Comparison of ENCODE assay signal across 8 cellular contexts in the genomic region with DNA sequence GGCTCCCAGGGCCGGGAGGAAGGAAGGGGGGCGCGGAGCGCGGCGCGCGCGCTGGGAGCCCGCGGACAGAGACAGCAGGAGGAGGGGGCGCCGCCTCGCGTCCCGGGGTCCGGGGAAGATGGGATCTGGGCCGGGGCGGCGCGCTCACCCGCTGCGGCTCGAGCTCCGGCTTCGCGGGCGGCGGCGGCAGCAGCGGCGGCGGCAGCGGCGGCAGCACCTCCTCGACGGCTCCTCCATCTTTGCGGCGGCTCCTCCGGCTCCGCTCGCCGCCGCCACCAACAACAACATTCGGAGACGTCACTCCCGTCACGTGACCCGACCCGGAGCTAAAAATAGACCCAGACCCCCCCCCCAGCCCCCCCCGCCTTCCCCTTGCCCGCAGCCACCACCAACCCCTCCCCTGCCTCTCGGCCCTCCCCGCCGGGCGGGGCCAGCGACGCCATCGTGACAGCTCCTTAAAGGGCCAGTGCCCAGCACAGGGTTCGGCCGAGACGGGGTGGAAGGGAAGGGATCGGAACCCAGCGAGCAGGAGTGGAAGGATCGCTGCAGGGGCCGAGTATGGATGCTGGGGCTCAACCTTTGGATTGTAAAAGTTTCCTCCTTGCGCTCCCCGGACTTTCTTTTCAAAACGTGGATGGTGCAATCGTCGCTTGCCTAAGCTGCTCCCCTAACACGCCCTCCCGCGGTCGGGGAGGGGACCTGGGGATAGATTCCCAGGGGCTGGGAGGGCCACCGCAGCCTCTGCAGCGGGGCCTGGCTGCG. TPM values are rescaled to one million over a fixed set of nuclear protein-coding genes. Genes with fewer than 3 reads are reported as not detected.
DNase-seq lines count a peak whose midpoint lies in the region; ATAC-seq and TF ChIP-seq lines count a peak whose summit lies in the region.

TSS of gene HDAC5 (minus strand) at position 286 of the 762 bp plus-strand sequence. CDS start 6,126 bp downstream, outside the sequence.

- H3K27me3 Mint-ChIP-seq in activated CD4-positive, alpha-beta T cell treated with anti-CD3 and anti-CD28 coated beads, Interleukin-2, amount 10 ng/mL, durations not matched to agents 24 days and 14 days = peaks cover 2% of the 10 kb centered on the region

- peaks cover 24% of the 10 kb centered on the region for H3K4me1 Mint-ChIP-seq in activated CD4-positive, alpha-beta T cell treated with anti-CD3 and anti-CD28 coated beads, Interleukin-2, amount 10 ng/mL, durations not matched to agents 24 days and 14 days

- no peaks in the 10 kb centered on the region for H3K9me3 ChIP-seq in colonic mucosa

- H3K27ac Mint-ChIP-seq in activated CD4-positive, alpha-beta T cell treated with anti-CD3 and anti-CD28 coated beads, Interleukin-2, amount 10 ng/mL, durations not matched to agents 24 days and 14 days = peak within 1 kb of the TSS; percentile 97

- intact Hi-C loops in activated CD4-positive, alpha-beta T cell treated with anti-CD3 and anti-CD28 coated beads, Interleukin-2, amount 10 ng/mL, durations not matched to agents 24 days and 14 days (cut with micrococcal nuclease) = loop anchor here (1.0 kb wide), 3 partner anchors 18 to 63 kb away; partner anchors contain the start of genes G6PC3, HROB and TMUB2
- intact Hi-C loops in colonic mucosa (cut with DNase I) = no loop called here

- peak within 1 kb of the TSS; percentile 84 for H3K4me3 ChIP-seq in colonic mucosa

- peak within 1 kb of the TSS; percentile 78 for H3K27ac ChIP-seq in colonic mucosa

- no peaks in the 10 kb centered on the region for H3K27me3 ChIP-seq in colonic mucosa

- DNase-seq in C1 segment of cervical spinal cord (lab: John Stamatoyannopoulos, UW) = peak; percentile 91 to 98 (median 94)
- DNase-seq in NCI-H526 (lab: John Stamatoyannopoulos, UW) = peak; percentile 91 to 98
- DNase-seq in activated CD4-positive, alpha-beta T cell treated with anti-CD3 and anti-CD28 coated beads, Interleukin-2, amount 10 ng/mL, durations not matched to agents 24 days and 14 days = peak; percentile 99
- DNase-seq in colonic mucosa = peak; percentile 96
- peak; percentile 98 for DNase-seq in left kidney (ENCODE audit: low read depth, low spot score)
- DNase-seq in stimulated activated CD4-positive, alpha-beta T cell treated with anti-CD3 and anti-CD28 coated beads, Interleukin-1b, Interleukin-23, amount 100 ng/mL, for 48 hours = peak; percentile 96

- no peaks in the 10 kb centered on the region for H3K36me3 ChIP-seq in colonic mucosa

- ATAC-seq in GM19328 (IDR thresholded peaks at IDR 0.05; ENCODE audit: unreplicated experiment) = peak; percentile 92
- ATAC-seq in HG03469 (IDR thresholded peaks at IDR 0.05; ENCODE audit: unreplicated experiment) = peak; percentile 62

- no peaks in the 10 kb centered on the region for H3K36me3 Mint-ChIP-seq in activated CD4-positive, alpha-beta T cell treated with anti-CD3 and anti-CD28 coated beads, Interleukin-2, amount 10 ng/mL, durations not matched to agents 24 days and 14 days (ENCODE audit: low read depth)

- peak; percentile 61 for TF ChIP-seq CTCF in colonic mucosa (IDR thresholded peaks at IDR 0.05)

- H3K4me1 ChIP-seq in colonic mucosa = no peaks in the 10 kb centered on the region

- peak within 1 kb of the TSS; percentile 89 to 90 for H3K9ac ChIP-seq in colonic mucosa (ENCODE audit: low read depth in 2 of 2, low read length in 2 of 2)

- peak within 1 kb of the TSS; percentile 95 for H3K4me3 Mint-ChIP-seq in activated CD4-positive, alpha-beta T cell treated with anti-CD3 and anti-CD28 coated beads, Interleukin-2, amount 10 ng/mL, durations not matched to agents 24 days and 14 days

- H3K9me3 Mint-ChIP-seq in activated CD4-positive, alpha-beta T cell treated with anti-CD3 and anti-CD28 coated beads, Interleukin-2, amount 10 ng/mL, durations not matched to agents 24 days and 14 days = no peaks in the 10 kb centered on the region

RNA-seq across cellular contexts. Expression of gene HDAC5, which starts in this region (rescaled TPM):
- total RNA-seq in activated CD4-positive, alpha-beta T cell treated with anti-CD3 and anti-CD28 coated beads, Interleukin-2, amount 10 ng/mL, durations not matched to agents 24 days and 14 days = 16.1 and 17.7 TPM in 2 replicates
- total RNA-seq in colonic mucosa = 10 to 100 TPM; 19.0 to 26.6 TPM

Comparison
In these comparisons a context has a peak if more than half of its experiments do, and no peak if none do; other contexts are left out.
1. Peak in every context shown above with its lines: DNase-seq, ATAC-seq, H3K4me3 ChIP-seq and H3K27ac ChIP-seq.